8 cellular contexts compared by ENCODE assay signal in the genomic region with DNA sequence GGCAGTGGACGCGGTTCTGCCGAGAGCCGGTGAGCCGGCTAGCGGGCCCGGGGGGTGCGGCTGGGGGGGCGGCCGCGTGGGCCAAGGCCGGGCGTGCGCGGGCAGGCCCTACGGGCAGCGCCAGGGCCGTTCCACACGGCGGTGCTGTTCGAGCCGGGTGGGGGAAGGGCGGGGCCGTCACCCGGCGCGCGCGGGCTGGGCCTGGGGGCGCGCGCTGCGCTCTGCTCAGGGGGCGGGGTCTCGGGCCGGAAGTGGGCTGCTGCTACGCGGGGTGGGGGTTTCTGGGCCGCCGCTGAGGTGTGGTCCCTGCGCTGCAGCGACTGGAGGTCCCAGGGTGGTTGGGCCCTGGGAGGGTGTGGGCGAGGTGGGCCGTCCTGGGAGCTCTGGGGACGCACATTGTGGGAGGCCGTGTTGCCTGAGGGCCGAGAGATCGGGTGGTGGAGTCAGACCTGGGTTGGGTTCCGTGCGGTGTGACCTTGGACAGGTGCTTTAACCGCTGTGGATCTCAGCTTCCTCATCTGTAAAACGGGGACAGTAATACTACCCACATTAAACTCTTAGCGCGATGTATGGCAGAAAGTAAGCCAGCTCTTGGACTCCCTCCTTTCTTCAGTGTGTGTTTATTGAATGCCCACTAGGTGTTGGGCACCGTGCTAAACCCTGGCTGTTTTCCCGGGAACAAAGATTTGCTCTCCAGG.
DNase-seq lines count a peak whose midpoint lies in the region; ATAC-seq and TF ChIP-seq lines count a peak whose summit lies in the region.

No MANE protein-coding gene starts in this region.

- peaks cover 31% of the 10 kb centered on the region for H3K4me1 Mint-ChIP-seq in memory B cell

- peak overlapping the region; percentile 80 to 99 for H3K27ac ChIP-seq in coronary artery

- peak overlapping the region; percentile 98 for H3K27ac Mint-ChIP-seq in memory B cell

- H3K4me3 Mint-ChIP-seq in memory B cell = peak overlapping the region; percentile 97

- no peaks in the 10 kb centered on the region for H3K27me3 Mint-ChIP-seq in memory B cell

- H3K4me3 ChIP-seq in coronary artery = peak overlapping the region; percentile 99

- H3K9me3 Mint-ChIP-seq in memory B cell = no peaks in the 10 kb centered on the region

- peak; percentile 65 for ATAC-seq in HG02798 (IDR thresholded peaks at IDR 0.05; ENCODE audit: poor library complexity, unreplicated experiment)
- ATAC-seq in memory B cell (ENCODE audit: low read depth) = peak; percentile 73

- no peaks in the 10 kb centered on the region for H3K36me3 Mint-ChIP-seq in memory B cell

- peak; percentile 69 to 84 (median 78) for DNase-seq in activated CD4-positive, CD25-positive, alpha-beta regulatory T cell (lab: John Stamatoyannopoulos, UW)
- no peak for DNase-seq in activated CD4-positive, CD25-positive, alpha-beta regulatory T cell treated with anti-CD3 and anti-CD28 coated beads, Interleukin-2, amount 50 U/mL, for 72 hours
- peak; percentile 91 for DNase-seq in NCI-H146 (lab: John Stamatoyannopoulos, UW)
- peak; percentile 71 for DNase-seq in activated CD4-positive, CD25-positive, alpha-beta regulatory T cell treated with anti-CD3 and anti-CD28 coated beads, Interleukin-2, amount 50 U/mL, for 16 hours (ENCODE audit: low read depth, low spot score)
- DNase-seq in coronary artery (ENCODE audit: low spot score) = no peak
- peak; percentile 81 to 89 for DNase-seq in memory B cell (ENCODE audit: low spot score in 2 of 2)
- peak; percentile 73 for DNase-seq in stimulated activated CD8-positive, alpha-beta memory T cell treated with anti-CD3 and anti-CD28 coated beads, Interleukin-15, amount 100 ng/mL, for 1 hour (ENCODE audit: low read depth)

- no peak for TF ChIP-seq CTCF in coronary artery (IDR thresholded peaks at IDR 0.05)

Comparison
In these comparisons a context has a peak if more than half of its experiments do, and no peak if none do; other contexts are left out.
1. DNase-seq: peak in activated CD4-positive, CD25-positive, alpha-beta regulatory T cell (4 of 4), NCI-H146 (single experiment), activated CD4-positive, CD25-positive, alpha-beta regulatory T cell treated with anti-CD3 and anti-CD28 coated beads, Interleukin-2, amount 50 U/mL, for 16 hours (single experiment), memory B cell (2 of 2) and stimulated activated CD8-positive, alpha-beta memory T cell treated with anti-CD3 and anti-CD28 coated beads, Interleukin-15, amount 100 ng/mL, for 1 hour (single experiment); none in activated CD4-positive, CD25-positive, alpha-beta regulatory T cell treated with anti-CD3 and anti-CD28 coated beads, Interleukin-2, amount 50 U/mL, for 72 hours (single experiment) and coronary artery (single experiment).